ENCODE assay signal across 1 cellular context in the genomic region with DNA sequence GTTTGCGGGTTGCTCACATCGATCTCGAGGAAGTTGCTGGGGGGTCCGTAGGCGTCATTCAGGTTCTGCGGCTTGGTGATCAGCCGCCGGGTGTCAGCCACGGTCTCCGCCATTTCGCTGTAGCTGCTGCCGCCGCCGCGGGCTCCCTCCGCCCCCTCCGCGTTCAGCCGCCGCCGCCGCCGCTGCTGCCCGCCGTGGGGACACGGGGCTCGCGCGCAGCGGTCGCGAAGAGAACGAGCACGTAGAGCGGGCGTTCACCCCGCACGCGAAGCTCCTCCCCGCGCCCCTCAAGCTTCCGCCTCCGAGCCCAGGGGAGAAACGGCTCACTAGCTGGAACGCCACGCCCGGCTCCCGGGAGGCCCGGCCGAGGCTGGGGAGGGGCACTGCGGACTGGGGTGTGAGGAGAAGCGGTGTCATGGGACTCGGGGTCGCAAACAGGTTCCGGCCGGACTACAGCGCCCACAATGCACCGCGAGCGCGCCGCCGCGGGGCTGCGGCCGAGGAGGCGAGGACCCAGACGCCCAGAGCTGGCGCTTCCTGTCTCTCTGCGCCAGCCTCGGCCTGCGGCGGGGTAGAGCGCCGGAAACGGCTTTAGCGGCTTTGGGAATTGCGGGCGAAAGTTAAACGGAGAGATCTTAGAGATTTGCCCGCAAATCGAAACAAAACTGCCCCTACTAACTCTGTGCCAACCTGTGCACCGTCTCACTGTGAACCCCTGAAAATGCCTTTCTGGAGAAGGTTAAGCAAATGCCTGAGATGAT.
A peak's percentile ranks its signal among the peaks of the same experiment; 100 is the strongest.
TF ChIP-seq lines count a peak whose summit lies in the region.

A gene (minus strand): TSS at position 232 of the 761 bp plus-strand sequence. CDS start 119 bp downstream, at position 113.

TF ChIP-seq in HepG2, 621 proteins besides CTCF, POLR2A, EP300 and RAD21 (continued from another document and continues in another):
- TF ChIP-seq ARNTL (CRISPR knock-in tag; IDR thresholded peaks at IDR 0.05) (peak; percentile 75), NKX3-1 (CRISPR knock-in tag; IDR thresholded peaks at IDR 0.05) (no peak), SAFB2 (CRISPR knock-in tag; IDR thresholded peaks at IDR 0.05; ENCODE audit: borderline replicate concordance, low read depth) (peak; percentile 71; the same call in 1 of the 2 replicates), TBL1XR1 (IDR thresholded peaks at IDR 0.05; ENCODE audit: borderline replicate concordance, low read length, partially characterized antibody) (peak; percentile 19), HOXA3 (CRISPR knock-in tag; IDR thresholded peaks at IDR 0.05) (peak; percentile 80), EHMT2 (IDR thresholded peaks at IDR 0.05; ENCODE audit: borderline replicate concordance, low read depth, low read length) (no peak), ZNF256 (CRISPR knock-in tag; conservative IDR thresholded peaks at IDR 0.05) (no peak), TEAD3 (CRISPR knock-in tag; optimal IDR thresholded peaks at IDR 0.05; ENCODE audit: borderline replicate concordance) (peak; percentile 86), ZNF430 (CRISPR knock-in tag; IDR thresholded peaks at IDR 0.05) (peak; percentile 75), ZNF180 (CRISPR knock-in tag; IDR thresholded peaks at IDR 0.05; ENCODE audit: borderline replicate concordance, low read depth) (no peak), ZNF205 (CRISPR knock-in tag; IDR thresholded peaks at IDR 0.05) (no peak), ASH2L (IDR thresholded peaks at IDR 0.05; ENCODE audit: insufficient read length, low read depth, low read length) (peak; percentile 95), SUZ12 (IDR thresholded peaks at IDR 0.05; ENCODE audit: low read depth, low read length) (peak; percentile 59), ZNF253 (CRISPR knock-in tag; IDR thresholded peaks at IDR 0.05; ENCODE audit: borderline replicate concordance) (no peak), ZNF670 (CRISPR knock-in tag; IDR thresholded peaks at IDR 0.05; ENCODE audit: borderline replicate concordance) (peak; percentile 82; the same call in 1 of the 2 replicates), ZNF749 (CRISPR knock-in tag; IDR thresholded peaks at IDR 0.05; ENCODE audit: borderline replicate concordance) (no peak), ISL2 (CRISPR knock-in tag; IDR thresholded peaks at IDR 0.05) (peak; percentile 39; the same call in 1 of the 2 replicates), NR2F1 (CRISPR knock-in tag; IDR thresholded peaks at IDR 0.05) (no peak), GABPB1 (CRISPR knock-in tag; IDR thresholded peaks at IDR 0.05) (peak; percentile 94), ZNF549 (CRISPR knock-in tag; IDR thresholded peaks at IDR 0.05) (no peak), MAFF (IDR thresholded peaks at IDR 0.05; ENCODE audit: low read depth, low read length) (no peak), HCFC1 (IDR thresholded peaks at IDR 0.05; ENCODE audit: low read depth, low read length) (peak; percentile 79), ZBTB42 (CRISPR knock-in tag; IDR thresholded peaks at IDR 0.05) (no peak), MTA1 (CRISPR knock-in tag; IDR thresholded peaks at IDR 0.05; ENCODE audit: borderline replicate concordance) (peak; percentile 92; the same call in 1 of the 2 replicates), SAP130 (CRISPR knock-in tag; IDR thresholded peaks at IDR 0.05; ENCODE audit: low read depth) (peak; percentile 82), NFKBIZ (CRISPR knock-in tag; IDR thresholded peaks at IDR 0.05) (peak; percentile 25; the same call in 1 of the 2 replicates), ZNF629 (CRISPR knock-in tag; conservative IDR thresholded peaks at IDR 0.05) (no peak), ZFP1 (CRISPR knock-in tag; IDR thresholded peaks at IDR 0.05) (peak; percentile 45; the same call in 1 of the 2 replicates), KLF11 (CRISPR knock-in tag; IDR thresholded peaks at IDR 0.05) (0 out of 2 replicates have a peak, but pooled peaks have one; percentile 24), ZMAT3 (CRISPR knock-in tag; conservative IDR thresholded peaks at IDR 0.05) (peak; percentile 37; the same call in 1 of the 2 replicates), TP53 (CRISPR knock-in tag; conservative IDR thresholded peaks at IDR 0.05) (no peak), MAZ (IDR thresholded peaks at IDR 0.05; ENCODE audit: borderline replicate concordance, low read depth, low read length) (no peak), MAZ (CRISPR knock-in tag; IDR thresholded peaks at IDR 0.05; ENCODE audit: low read depth) (peak; percentile 82), NRL (CRISPR knock-in tag; IDR thresholded peaks at IDR 0.05; ENCODE audit: borderline replicate concordance) (no peak)
- TF ChIP-seq, protein P1, sequence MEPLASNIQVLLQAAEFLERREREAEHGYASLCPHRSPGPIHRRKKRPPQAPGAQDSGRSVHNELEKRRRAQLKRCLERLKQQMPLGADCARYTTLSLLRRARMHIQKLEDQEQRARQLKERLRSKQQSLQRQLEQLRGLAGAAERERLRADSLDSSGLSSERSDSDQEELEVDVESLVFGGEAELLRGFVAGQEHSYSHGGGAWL (CRISPR knock-in tag; IDR thresholded peaks at IDR 0.05): no peak; the same call in 1 of the 2 replicates
- TF ChIP-seq, protein P2, sequence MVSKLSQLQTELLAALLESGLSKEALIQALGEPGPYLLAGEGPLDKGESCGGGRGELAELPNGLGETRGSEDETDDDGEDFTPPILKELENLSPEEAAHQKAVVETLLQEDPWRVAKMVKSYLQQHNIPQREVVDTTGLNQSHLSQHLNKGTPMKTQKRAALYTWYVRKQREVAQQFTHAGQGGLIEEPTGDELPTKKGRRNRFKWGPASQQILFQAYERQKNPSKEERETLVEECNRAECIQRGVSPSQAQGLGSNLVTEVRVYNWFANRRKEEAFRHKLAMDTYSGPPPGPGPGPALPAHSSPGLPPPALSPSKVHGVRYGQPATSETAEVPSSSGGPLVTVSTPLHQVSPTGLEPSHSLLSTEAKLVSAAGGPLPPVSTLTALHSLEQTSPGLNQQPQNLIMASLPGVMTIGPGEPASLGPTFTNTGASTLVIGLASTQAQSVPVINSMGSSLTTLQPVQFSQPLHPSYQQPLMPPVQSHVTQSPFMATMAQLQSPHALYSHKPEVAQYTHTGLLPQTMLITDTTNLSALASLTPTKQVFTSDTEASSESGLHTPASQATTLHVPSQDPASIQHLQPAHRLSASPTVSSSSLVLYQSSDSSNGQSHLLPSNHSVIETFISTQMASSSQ (IDR thresholded peaks at IDR 0.05; ENCODE audit: low read depth): no peak
- TF ChIP-seq, protein P2 (CRISPR knock-in tag; IDR thresholded peaks at IDR 0.05; ENCODE audit: borderline replicate concordance): no peak
- TF ChIP-seq, protein P3, sequence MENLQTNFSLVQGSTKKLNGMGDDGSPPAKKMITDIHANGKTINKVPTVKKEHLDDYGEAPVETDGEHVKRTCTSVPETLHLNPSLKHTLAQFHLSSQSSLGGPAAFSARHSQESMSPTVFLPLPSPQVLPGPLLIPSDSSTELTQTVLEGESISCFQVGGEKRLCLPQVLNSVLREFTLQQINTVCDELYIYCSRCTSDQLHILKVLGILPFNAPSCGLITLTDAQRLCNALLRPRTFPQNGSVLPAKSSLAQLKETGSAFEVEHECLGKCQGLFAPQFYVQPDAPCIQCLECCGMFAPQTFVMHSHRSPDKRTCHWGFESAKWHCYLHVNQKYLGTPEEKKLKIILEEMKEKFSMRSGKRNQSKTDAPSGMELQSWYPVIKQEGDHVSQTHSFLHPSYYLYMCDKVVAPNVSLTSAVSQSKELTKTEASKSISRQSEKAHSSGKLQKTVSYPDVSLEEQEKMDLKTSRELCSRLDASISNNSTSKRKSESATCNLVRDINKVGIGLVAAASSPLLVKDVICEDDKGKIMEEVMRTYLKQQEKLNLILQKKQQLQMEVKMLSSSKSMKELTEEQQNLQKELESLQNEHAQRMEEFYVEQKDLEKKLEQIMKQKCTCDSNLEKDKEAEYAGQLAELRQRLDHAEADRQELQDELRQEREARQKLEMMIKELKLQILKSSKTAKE (CRISPR knock-in tag; IDR thresholded peaks at IDR 0.05; ENCODE audit: borderline replicate concordance): peak; percentile 55; the same call in 1 of the 2 replicates
- TF ChIP-seq, protein P4, sequence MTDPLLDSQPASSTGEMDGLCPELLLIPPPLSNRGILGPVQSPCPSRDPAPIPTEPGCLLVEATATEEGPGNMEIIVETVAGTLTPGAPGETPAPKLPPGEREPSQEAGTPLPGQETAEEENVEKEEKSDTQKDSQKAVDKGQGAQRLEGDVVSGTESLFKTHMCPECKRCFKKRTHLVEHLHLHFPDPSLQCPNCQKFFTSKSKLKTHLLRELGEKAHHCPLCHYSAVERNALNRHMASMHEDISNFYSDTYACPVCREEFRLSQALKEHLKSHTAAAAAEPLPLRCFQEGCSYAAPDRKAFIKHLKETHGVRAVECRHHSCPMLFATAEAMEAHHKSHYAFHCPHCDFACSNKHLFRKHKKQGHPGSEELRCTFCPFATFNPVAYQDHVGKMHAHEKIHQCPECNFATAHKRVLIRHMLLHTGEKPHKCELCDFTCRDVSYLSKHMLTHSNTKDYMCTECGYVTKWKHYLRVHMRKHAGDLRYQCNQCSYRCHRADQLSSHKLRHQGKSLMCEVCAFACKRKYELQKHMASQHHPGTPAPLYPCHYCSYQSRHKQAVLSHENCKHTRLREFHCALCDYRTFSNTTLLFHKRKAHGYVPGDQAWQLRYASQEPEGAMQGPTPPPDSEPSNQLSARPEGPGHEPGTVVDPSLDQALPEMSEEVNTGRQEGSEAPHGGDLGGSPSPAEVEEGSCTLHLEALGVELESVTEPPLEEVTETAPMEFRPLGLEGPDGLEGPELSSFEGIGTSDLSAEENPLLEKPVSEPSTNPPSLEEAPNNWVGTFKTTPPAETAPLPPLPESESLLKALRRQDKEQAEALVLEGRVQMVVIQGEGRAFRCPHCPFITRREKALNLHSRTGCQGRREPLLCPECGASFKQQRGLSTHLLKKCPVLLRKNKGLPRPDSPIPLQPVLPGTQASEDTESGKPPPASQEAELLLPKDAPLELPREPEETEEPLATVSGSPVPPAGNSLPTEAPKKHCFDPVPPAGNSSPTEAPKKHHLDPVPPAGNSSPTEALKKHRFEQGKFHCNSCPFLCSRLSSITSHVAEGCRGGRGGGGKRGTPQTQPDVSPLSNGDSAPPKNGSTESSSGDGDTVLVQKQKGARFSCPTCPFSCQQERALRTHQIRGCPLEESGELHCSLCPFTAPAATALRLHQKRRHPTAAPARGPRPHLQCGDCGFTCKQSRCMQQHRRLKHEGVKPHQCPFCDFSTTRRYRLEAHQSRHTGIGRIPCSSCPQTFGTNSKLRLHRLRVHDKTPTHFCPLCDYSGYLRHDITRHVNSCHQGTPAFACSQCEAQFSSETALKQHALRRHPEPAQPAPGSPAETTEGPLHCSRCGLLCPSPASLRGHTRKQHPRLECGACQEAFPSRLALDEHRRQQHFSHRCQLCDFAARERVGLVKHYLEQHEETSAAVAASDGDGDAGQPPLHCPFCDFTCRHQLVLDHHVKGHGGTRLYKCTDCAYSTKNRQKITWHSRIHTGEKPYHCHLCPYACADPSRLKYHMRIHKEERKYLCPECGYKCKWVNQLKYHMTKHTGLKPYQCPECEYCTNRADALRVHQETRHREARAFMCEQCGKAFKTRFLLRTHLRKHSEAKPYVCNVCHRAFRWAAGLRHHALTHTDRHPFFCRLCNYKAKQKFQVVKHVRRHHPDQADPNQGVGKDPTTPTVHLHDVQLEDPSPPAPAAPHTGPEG (CRISPR knock-in tag; IDR thresholded peaks at IDR 0.05): no peak
- TF ChIP-seq, protein P5, sequence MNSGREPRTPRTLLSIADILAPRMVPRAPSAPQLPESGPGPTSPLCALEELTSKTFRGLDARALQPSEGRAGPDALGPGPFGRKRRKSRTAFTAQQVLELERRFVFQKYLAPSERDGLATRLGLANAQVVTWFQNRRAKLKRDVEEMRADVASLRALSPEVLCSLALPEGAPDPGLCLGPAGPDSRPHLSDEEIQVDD (CRISPR knock-in tag; IDR thresholded peaks at IDR 0.05; ENCODE audit: borderline replicate concordance): no peak
- TF ChIP-seq, protein P6, sequence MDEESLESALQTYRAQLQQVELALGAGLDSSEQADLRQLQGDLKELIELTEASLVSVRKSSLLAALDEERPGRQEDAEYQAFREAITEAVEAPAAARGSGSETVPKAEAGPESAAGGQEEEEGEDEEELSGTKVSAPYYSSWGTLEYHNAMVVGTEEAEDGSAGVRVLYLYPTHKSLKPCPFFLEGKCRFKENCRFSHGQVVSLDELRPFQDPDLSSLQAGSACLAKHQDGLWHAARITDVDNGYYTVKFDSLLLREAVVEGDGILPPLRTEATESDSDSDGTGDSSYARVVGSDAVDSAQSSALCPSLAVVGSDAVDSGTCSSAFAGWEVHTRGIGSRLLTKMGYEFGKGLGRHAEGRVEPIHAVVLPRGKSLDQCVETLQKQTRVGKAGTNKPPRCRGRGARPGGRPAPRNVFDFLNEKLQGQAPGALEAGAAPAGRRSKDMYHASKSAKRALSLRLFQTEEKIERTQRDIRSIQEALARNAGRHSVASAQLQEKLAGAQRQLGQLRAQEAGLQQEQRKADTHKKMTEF (CRISPR knock-in tag; IDR thresholded peaks at IDR 0.05): peak; percentile 80
- TF ChIP-seq, protein P7, sequence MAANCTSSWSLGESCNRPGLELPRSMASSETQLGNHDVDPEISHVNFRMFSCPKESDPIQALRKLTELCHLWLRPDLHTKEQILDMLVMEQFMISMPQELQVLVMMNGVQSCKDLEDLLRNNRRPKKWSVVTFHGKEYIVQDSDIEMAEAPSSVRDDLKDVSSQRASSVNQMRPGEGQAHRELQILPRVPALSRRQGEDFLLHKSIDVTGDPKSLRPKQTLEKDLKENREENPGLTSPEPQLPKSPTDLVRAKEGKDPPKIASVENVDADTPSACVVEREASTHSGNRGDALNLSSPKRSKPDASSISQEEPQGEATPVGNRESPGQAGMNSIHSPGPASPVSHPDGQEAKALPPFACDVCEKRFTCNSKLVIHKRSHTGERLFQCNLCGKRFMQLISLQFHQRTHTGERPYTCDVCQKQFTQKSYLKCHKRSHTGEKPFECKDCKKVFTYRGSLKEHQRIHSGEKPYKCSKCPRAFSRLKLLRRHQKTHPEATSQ (CRISPR knock-in tag; IDR thresholded peaks at IDR 0.05; ENCODE audit: borderline replicate concordance): peak; percentile 66; the same call in 1 of the 2 replicates
- TF ChIP-seq, protein P8, sequence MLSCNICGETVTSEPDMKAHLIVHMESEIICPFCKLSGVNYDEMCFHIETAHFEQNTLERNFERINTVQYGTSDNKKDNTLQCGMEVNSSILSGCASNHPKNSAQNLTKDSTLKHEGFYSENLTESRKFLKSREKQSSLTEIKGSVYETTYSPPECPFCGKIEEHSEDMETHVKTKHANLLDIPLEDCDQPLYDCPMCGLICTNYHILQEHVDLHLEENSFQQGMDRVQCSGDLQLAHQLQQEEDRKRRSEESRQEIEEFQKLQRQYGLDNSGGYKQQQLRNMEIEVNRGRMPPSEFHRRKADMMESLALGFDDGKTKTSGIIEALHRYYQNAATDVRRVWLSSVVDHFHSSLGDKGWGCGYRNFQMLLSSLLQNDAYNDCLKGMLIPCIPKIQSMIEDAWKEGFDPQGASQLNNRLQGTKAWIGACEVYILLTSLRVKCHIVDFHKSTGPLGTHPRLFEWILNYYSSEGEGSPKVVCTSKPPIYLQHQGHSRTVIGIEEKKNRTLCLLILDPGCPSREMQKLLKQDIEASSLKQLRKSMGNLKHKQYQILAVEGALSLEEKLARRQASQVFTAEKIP (CRISPR knock-in tag; IDR thresholded peaks at IDR 0.05; ENCODE audit: borderline replicate concordance): no peak
